Comparison of ENCODE assay signal across 30 cellular contexts in the genomic region with DNA sequence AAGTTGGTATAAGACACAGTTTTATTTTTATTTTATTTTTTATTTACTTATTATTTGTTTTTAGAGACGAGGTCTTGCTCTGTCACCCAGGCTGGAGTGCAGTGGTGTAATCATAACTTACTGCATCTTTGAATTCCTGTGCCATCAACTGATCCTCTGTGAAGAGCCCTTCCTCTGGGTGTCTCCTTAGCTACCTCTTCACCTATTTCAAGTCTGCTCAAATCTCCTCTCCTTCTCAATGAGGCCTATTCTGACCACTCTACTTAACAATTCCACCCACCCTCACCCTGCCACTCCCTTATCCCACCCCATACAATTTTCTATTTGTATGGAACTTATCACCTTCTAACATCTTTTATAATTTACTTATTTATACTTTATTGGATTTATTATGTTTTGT.
A peak's percentile ranks its signal among the peaks of the same experiment; 100 is the strongest.
DNase-seq lines count a peak whose midpoint lies in the region; ATAC-seq and TF ChIP-seq lines count a peak whose summit lies in the region.
"Had no signal": no experiment of that assay in that cellular context is flagged by ENCODE, and none has a peak within 500 bp of the region (broad histone marks: within the 10 kb centered on the region; RNA-seq: fewer than 3 reads in every experiment).

No MANE protein-coding gene starts in this region.

- no peak for DNase-seq in H9
- DNase-seq in NCI-H69 (lab: John Stamatoyannopoulos, UW), result peak; percentile 18
- DNase-seq in epithelial cell of prostate (ENCODE audit: low read depth, low spot score), result no peak
- peak; percentile 57 for DNase-seq in renal cortical epithelial cell (ENCODE audit: low read depth)
- no peak for DNase-seq in stimulated activated naive CD4-positive, alpha-beta T cell (lab: John Stamatoyannopoulos, UW)
- DNase-seq in NCI-H1105 (lab: John Stamatoyannopoulos, UW), result no peak
- no peak for DNase-seq in RKO (ENCODE audit: low spot score)
- DNase-seq: activated CD4-positive, alpha-beta memory T cell treated with anti-CD3 and anti-CD28 coated beads, Interleukin-2, amount 10 ng/mL, durations not matched to agents 7 days and 5 days; activated CD4-positive, CD25-positive, alpha-beta regulatory T cell treated with anti-CD3 and anti-CD28 coated beads, Interleukin-2, amount 50 U/mL, for 72 hours; activated CD8-positive, alpha-beta memory T cell treated with anti-CD3 and anti-CD28 coated beads, Interleukin-2, amount 50 U/mL, for 48 hours; activated effector memory CD4-positive, alpha-beta T cell treated with Interleukin-2 at 50 U/mL for 16 hours; activated naive CD8-positive, alpha-beta T cell treated with anti-CD3 and anti-CD28 coated beads for 36 hours; Calu3; DMS79 treated with DMSO at 0.1 percent for 48 hours; effector CD4-positive, alpha-beta T cell; HCEC 1CT; NCI-H1417; NCI-H2029 treated with DMSO at 0.1 percent for 48 hours; NCI-H345; NCI-H748 treated with DMSO at 0.1 percent for 48 hours; Peyer's patch; posterior cingulate gyrus; SJCRH30; stimulated activated naive CD4-positive, alpha-beta T cell treated with Interleukin-2 at 50 U/mL for 16 hours; T-cell had no signal

- H3K27me3 ChIP-seq in H9 (ENCODE audit: insufficient read depth, low read length), result no peaks in the 10 kb centered on the region
- H3K27me3 ChIP-seq: ascending aorta, hepatocyte, Peyer's patch, SJCRH30 had no signal

- H3K18ac ChIP-seq in H9 (ENCODE audit: insufficient read length, low read depth, low read length), result no peak overlapping the region

- no peak for ATAC-seq in HG02623 (IDR thresholded peaks at IDR 0.05; ENCODE audit: unreplicated experiment)
- ATAC-seq: sciatic nerve, T-cell had no signal

- H3K27ac Mint-ChIP-seq in H9, result 0 out of 7 replicates have a peak overlapping the region, but pooled peaks of 2 of the 3 experiments have one; percentile 9 to 19
- H3K27ac Mint-ChIP-seq: activated CD4-positive, alpha-beta memory T cell treated with anti-CD3 and anti-CD28 coated beads, Interleukin-2, amount 10 ng/mL, durations not matched to agents 7 days and 5 days; activated naive CD8-positive, alpha-beta T cell treated with anti-CD3 and anti-CD28 coated beads for 36 hours; T-cell had no signal

- H2BK120ac ChIP-seq in H9 (ENCODE audit: low read depth, low read length, poor library complexity, severe bottlenecking), result no peak overlapping the region

- no peaks in the 10 kb centered on the region for H3K9me3 Mint-ChIP-seq in H9
- H3K9me3 Mint-ChIP-seq: activated CD4-positive, alpha-beta memory T cell treated with anti-CD3 and anti-CD28 coated beads, Interleukin-2, amount 10 ng/mL, durations not matched to agents 7 days and 5 days; activated naive CD8-positive, alpha-beta T cell treated with anti-CD3 and anti-CD28 coated beads for 36 hours; central memory CD8-positive, alpha-beta T cell; T-cell had no signal

- H3K27me3 Mint-ChIP-seq in H9 (ENCODE audit: low read depth), result no peaks in the 10 kb centered on the region
- H3K27me3 Mint-ChIP-seq: activated CD4-positive, alpha-beta memory T cell treated with anti-CD3 and anti-CD28 coated beads, Interleukin-2, amount 10 ng/mL, durations not matched to agents 7 days and 5 days; activated naive CD8-positive, alpha-beta T cell treated with anti-CD3 and anti-CD28 coated beads for 36 hours; central memory CD8-positive, alpha-beta T cell; T-cell had no signal

- H3K36me3 Mint-ChIP-seq in H9 (ENCODE audit: insufficient read depth in 1 of 3, low read depth in 3 of 3), result no peaks in the 10 kb centered on the region

- H2AFZ ChIP-seq in H9 (ENCODE audit: low read length), result no peak overlapping the region
- H2AFZ ChIP-seq: hepatocyte had no signal

- peaks cover 2% of the 10 kb centered on the region for H3K79me1 ChIP-seq in H9 (ENCODE audit: insufficient read depth, low read depth, low read length, poor library complexity, severe bottlenecking)

- no peaks in the 10 kb centered on the region for H3K9me3 ChIP-seq in H9 (ENCODE audit: control insufficient read depth, low read depth, low read length)
- H3K9me3 ChIP-seq: ascending aorta, Peyer's patch, SJCRH30 had no signal

- H4K20me1 ChIP-seq in H9 (ENCODE audit: control insufficient read depth, insufficient read depth, insufficient read length), result no peaks in the 10 kb centered on the region

- H3K23me2 ChIP-seq in H9 (ENCODE audit: insufficient read length, low read depth, low read length, poor library complexity, severe bottlenecking), result no peaks in the 10 kb centered on the region

- no peak overlapping the region for H3K9ac ChIP-seq in H9 (ENCODE audit: extremely low read depth, insufficient read length, low read length)

- H2AK5ac ChIP-seq in H9 (ENCODE audit: insufficient read length, low read length), result no peak overlapping the region

- no CpG with 5 or more reads among the region's 1 CpG for WGBS in H9 (ENCODE audit: extremely low coverage, insufficient read length, low lambda C conversion rate)

- H3K23ac ChIP-seq in H9 (ENCODE audit: insufficient read length, low read depth, low read length), result no peak overlapping the region

- H3K4me1 Mint-ChIP-seq in H9, result peaks cover 3 to 12% of the 10 kb centered on the region in 2 experiments

- no peak for TF ChIP-seq CTCF in H9 (conservative IDR thresholded peaks at IDR 0.05)

- H2BK5ac ChIP-seq in H9 (ENCODE audit: insufficient read length, low read length), result no peak overlapping the region

- no peak overlapping the region for H4K91ac ChIP-seq in H9 (ENCODE audit: insufficient read length, low read depth, low read length)

- no peak overlapping the region for H3T11ph ChIP-seq in H9 (ENCODE audit: low read length)

- H2BK20ac ChIP-seq in H9 (ENCODE audit: low read depth, low read length, poor library complexity, severe bottlenecking), result no peak overlapping the region

- H4K5ac ChIP-seq in H9 (ENCODE audit: insufficient read length, low read depth, low read length), result no peak overlapping the region

- H3K14ac ChIP-seq in H9 (ENCODE audit: insufficient read depth, low read length), result no peak overlapping the region

- no peak overlapping the region for H3K4me2 ChIP-seq in H9 (ENCODE audit: insufficient read depth, insufficient read length, low read length)
- H3K4me2 ChIP-seq: hepatocyte had no signal

- H3K27ac ChIP-seq in H9 (ENCODE audit: insufficient read length, low read depth, low read length), result no peak overlapping the region
- H3K27ac ChIP-seq in epithelial cell of prostate, result peak overlapping the region; percentile 57
- H3K27ac ChIP-seq: ascending aorta, hepatocyte, Peyer's patch, SJCRH30 had no signal

- H3K56ac ChIP-seq in H9 (ENCODE audit: insufficient read length, low read depth, low read length), result no peak overlapping the region

- no peak overlapping the region for H3K4ac ChIP-seq in H9 (ENCODE audit: low read depth, low read length)

- peaks cover 5% of the 10 kb centered on the region for H3K4me1 ChIP-seq in H9 (ENCODE audit: insufficient read depth, low read length)
- H3K4me1 ChIP-seq: ascending aorta, SJCRH30 had no signal

- no peak overlapping the region for H2BK15ac ChIP-seq in H9 (ENCODE audit: low read depth, low read length)

- H2BK12ac ChIP-seq in H9 (ENCODE audit: insufficient read length, low read depth, low read length), result no peak overlapping the region

- H4K8ac ChIP-seq in H9 (replicated peaks; ENCODE audit: insufficient read length, low read depth, low read length), result no peak overlapping the region

- no peak overlapping the region for H3K4me3 Mint-ChIP-seq in H9
- H3K4me3 Mint-ChIP-seq: activated CD4-positive, alpha-beta memory T cell treated with anti-CD3 and anti-CD28 coated beads, Interleukin-2, amount 10 ng/mL, durations not matched to agents 7 days and 5 days; activated naive CD8-positive, alpha-beta T cell treated with anti-CD3 and anti-CD28 coated beads for 36 hours; central memory CD8-positive, alpha-beta T cell; T-cell had no signal

- 0 out of 2 replicates have a peak, but pooled peaks cover 2% of the 10 kb centered on the region for H3K79me2 ChIP-seq in H9 (ENCODE audit: insufficient read depth, low read length)

Comparison
In these comparisons a context has a peak if more than half of its experiments do, and no peak if none do; other contexts are left out.
1. DNase-seq: peak in NCI-H69 (single experiment) and renal cortical epithelial cell (single experiment); none in H9 (single experiment), epithelial cell of prostate (single experiment), stimulated activated naive CD4-positive, alpha-beta T cell (0 of 6), NCI-H1105 (single experiment) and RKO (single experiment).